Comparison of ENCODE assay signal across 25 cellular contexts in the genomic region with DNA sequence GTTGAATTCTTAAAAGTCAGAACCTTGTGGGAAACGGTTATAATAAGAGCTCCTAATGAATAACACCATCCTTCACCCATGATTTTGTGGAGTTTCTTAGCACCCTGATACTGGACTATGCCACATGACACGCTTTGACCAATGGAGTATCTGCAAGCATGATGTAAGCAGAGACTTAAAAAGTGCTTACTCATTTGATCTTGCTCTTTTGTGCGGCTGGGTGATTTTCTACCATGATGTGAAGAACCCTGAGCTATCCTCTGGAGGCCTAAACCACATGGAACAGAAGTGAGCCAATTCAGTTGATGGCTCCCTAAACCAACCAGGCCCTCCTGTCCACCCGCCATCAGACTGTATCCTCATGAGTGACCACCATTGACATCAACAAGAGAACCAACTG.
"Had no signal": no experiment of that assay in that cellular context is flagged by ENCODE, and none has a peak within 500 bp of the region (broad histone marks: within the 10 kb centered on the region; RNA-seq: fewer than 3 reads in every experiment).

No MANE protein-coding gene starts in this region.

- H3K4me1 ChIP-seq: esophagus squamous epithelium, neural progenitor cell, right atrium auricular region, testis had no signal

- ATAC-seq: activated CD8-positive, alpha-beta memory T cell treated with anti-CD3 and anti-CD28 coated beads, Interleukin-2, amount 10 ng/mL, durations not matched to agents 7 days and 5 days; activated CD8-positive, alpha-beta T cell treated with anti-CD3 and anti-CD28 coated beads for 36 hours; activated naive CD4-positive, alpha-beta T cell treated with anti-CD3 and anti-CD28 coated beads, Interleukin-2, amount 50 U/mL, for 72 hours; activated T-cell treated with anti-CD3 and anti-CD28 coated beads, Interleukin-2, amount 50 U/mL, for 72 hours; left cardiac atrium; naive thymus-derived CD8-positive, alpha-beta T cell; T-helper 17 cell had no signal

- H3K4me2 ChIP-seq: neural progenitor cell had no signal

- H3K4me3 ChIP-seq: esophagus squamous epithelium, heart right ventricle, neural progenitor cell, right atrium auricular region, testis had no signal

- H3K9ac ChIP-seq: neural progenitor cell had no signal

- H2AFZ ChIP-seq: neural progenitor cell had no signal

- H3K27me3 ChIP-seq: esophagus squamous epithelium, heart right ventricle, neural progenitor cell, right atrium auricular region, testis had no signal

- H3K36me3 ChIP-seq: esophagus squamous epithelium, heart right ventricle, right atrium auricular region had no signal

- DNase-seq: activated B cell treated with CpG ODN at 0.5 μM for 24 hours; activated CD4-positive, alpha-beta T cell treated with anti-CD3 and anti-CD28 coated beads, Interleukin-2, amount 50 U/mL, for 1 hour; activated CD8-positive, alpha-beta memory T cell treated with anti-CD3 and anti-CD28 coated beads, Interleukin-2, amount 10 ng/mL, durations not matched to agents 7 days and 5 days; activated CD8-positive, alpha-beta T cell treated with anti-CD3 and anti-CD28 coated beads for 36 hours; activated naive CD4-positive, alpha-beta T cell; activated T-cell treated with anti-CD3 and anti-CD28 coated beads, Interleukin-2, amount 50 U/mL, for 72 hours; dermis blood vessel endothelial cell; effector CD4-positive, alpha-beta T cell; esophagus squamous epithelium; foreskin melanocyte; heart right ventricle; left cardiac atrium; mammary epithelial cell; midbrain; naive thymus-derived CD8-positive, alpha-beta T cell; stimulated activated CD4-positive, alpha-beta T cell treated with anti-CD3 and anti-CD28 coated beads, Interleukin-15, amount 100 ng/mL, for 24 hours; stimulated activated CD4-positive, alpha-beta T cell treated with anti-CD3 and anti-CD28 coated beads, Interleukin-2, amount 100 ng/mL, for 24 hours; stimulated activated naive CD4-positive, alpha-beta T cell; T-helper 17 cell; T1000; testis; trophoblast cell had no signal

- H3K9me3 ChIP-seq: esophagus squamous epithelium, right atrium auricular region, testis had no signal

- H3K27ac ChIP-seq: esophagus squamous epithelium, neural progenitor cell, right atrium auricular region, testis had no signal
